In genomic region chr1:59013928-59014279, GRCh38 we compare ENCODE assay signal across 9 cellular contexts.
DNase-seq lines count a peak whose midpoint lies in the region; ATAC-seq and TF ChIP-seq lines count a peak whose summit lies in the region.
"Had no signal": no experiment of that assay in that cellular context is flagged by ENCODE, and none has a peak within 500 bp of the region (broad histone marks: within the 10 kb centered on the region; RNA-seq: fewer than 3 reads in every experiment).

No MANE protein-coding gene starts in this region.

- intact Hi-C loops in PC-3 (cut with micrococcal nuclease): no loop called here
- intact Hi-C loops in colonic mucosa (cut with DNase I): no loop called here
- intact Hi-C loops in tibial artery (cut with DNase I; ENCODE audit: low total_unique reads): no loop called here

- H3K9me3 ChIP-seq in PC-3 (ENCODE audit: low read length): no peaks in the 10 kb centered on the region
- H3K9me3 ChIP-seq in colonic mucosa: no peaks in the 10 kb centered on the region
- H3K9me3 ChIP-seq in muscle layer of colon (ENCODE audit: low read length): no peaks in the 10 kb centered on the region
- H3K9me3 ChIP-seq in tibial artery: no peaks in the 10 kb centered on the region

- no peak overlapping the region for H3K4me2 ChIP-seq in PC-3 (ENCODE audit: low read length)

- POLR2A ChIA-PET in PC-3 (lab: Charles Lee; ENCODE audit: unreplicated experiment): no interaction called here

- TF ChIP-seq CTCF in PC-3 (conservative IDR thresholded peaks at IDR 0.05; ENCODE audit: low read depth, low read length) (no peak), colonic mucosa (IDR thresholded peaks at IDR 0.05) (no peak), tibial artery (IDR thresholded peaks at IDR 0.05) (no peak)

- ATAC-seq in PC-3 (no peak), HG03039 (IDR thresholded peaks at IDR 0.05; ENCODE audit: unreplicated experiment) (no peak)
- ATAC-seq: activated CD8-positive, alpha-beta memory T cell treated with anti-CD3 and anti-CD28 coated beads, Interleukin-2, amount 10 ng/mL, durations not matched to agents 7 days and 5 days had no signal

- 0 out of 2 replicates have a peak, but pooled peaks cover 3% of the 10 kb centered on the region for H3K9me2 ChIP-seq in PC-3 (replicated peaks; ENCODE audit: low read length)

- peaks cover 24% of the 10 kb centered on the region for H3K4me1 ChIP-seq in PC-3 (ENCODE audit: insufficient read depth, low read length)
- peaks cover 5% of the 10 kb centered on the region for H3K4me1 ChIP-seq in colonic mucosa
- peaks cover 44% of the 10 kb centered on the region for H3K4me1 ChIP-seq in muscle layer of colon (ENCODE audit: insufficient read depth, low read length)
- H3K4me1 ChIP-seq in tibial artery: peaks cover 0 to 25% (median 12%) of the 10 kb centered on the region in 4 donors

- no peak overlapping the region for H3K4me3 ChIP-seq in PC-3 (ENCODE audit: low read length)
- H3K4me3 ChIP-seq in colonic mucosa: no peak overlapping the region
- H3K4me3 ChIP-seq in muscle layer of colon (ENCODE audit: low read depth in 1 of 2, low read length in 2 of 2): peak overlapping the region in 1 of 2 donors; percentile 4
- H3K4me3 ChIP-seq in tibial artery: peak overlapping the region; percentile 4 to 23

- H3K36me3 ChIP-seq in PC-3 (ENCODE audit: low read depth, low read length) (no peaks in the 10 kb centered on the region), colonic mucosa (no peaks in the 10 kb centered on the region), muscle layer of colon (ENCODE audit: insufficient read depth, low read length) (no peaks in the 10 kb centered on the region), tibial artery (no peaks in the 10 kb centered on the region)

- CTCF ChIA-PET in PC-3 (lab: Charles Lee): no interaction called here

- H4K20me1 ChIP-seq in PC-3 (ENCODE audit: low read length): no peaks in the 10 kb centered on the region

- no TSS peak for BruUV-seq in PC-3 (replicated peaks; lab: Mats Ljungman, UMichigan)

- H3K27me3 ChIP-seq in PC-3 (ENCODE audit: low read length) (no peaks in the 10 kb centered on the region), colonic mucosa (no peaks in the 10 kb centered on the region), muscle layer of colon (ENCODE audit: control insufficient read depth in 1 of 2, insufficient read depth in 2 of 2, low read length in 2 of 2) (no peaks in the 10 kb centered on the region), tibial artery (no peaks in the 10 kb centered on the region)

- H3F3A ChIP-seq in PC-3 (ENCODE audit: low read length, unreplicated experiment): no peaks in the 10 kb centered on the region

- H3K27ac ChIP-seq in PC-3 (ENCODE audit: low read length) (no peak overlapping the region), colonic mucosa (peak overlapping the region; percentile 89), muscle layer of colon (ENCODE audit: low read depth, low read length) (peak overlapping the region; percentile 85), tibial artery (peak overlapping the region; percentile 84 to 85)

- peak overlapping the region; percentile 75 for H2AFZ ChIP-seq in PC-3 (ENCODE audit: low read length)

- no peak for DNase-seq in PC-3
- DNase-seq in colonic mucosa: no peak
- no peak for DNase-seq in tibial artery
- DNase-seq in effector CD8-positive, alpha-beta T cell (lab: John Stamatoyannopoulos, UW): no peak
- no peak for DNase-seq in NCI-H82 (lab: John Stamatoyannopoulos, UW)
- DNase-seq: DMS79 had no signal

- no peaks in the 10 kb centered on the region for H3K79me2 ChIP-seq in PC-3 (ENCODE audit: low read length)

- H3K9ac ChIP-seq in PC-3 (ENCODE audit: low read length): no peak overlapping the region
- H3K9ac ChIP-seq in colonic mucosa (ENCODE audit: low read depth in 2 of 2, low read length in 2 of 2): peak overlapping the region in 1 of 2 donors; percentile 72
- peak overlapping the region; percentile 9 for H3K9ac ChIP-seq in muscle layer of colon (ENCODE audit: low read length)

Comparison
In these comparisons a context has a peak if more than half of its experiments do, and no peak if none do; other contexts are left out.
1. H3K4me3 ChIP-seq: peak in tibial artery (2 of 2); none in PC-3 (single experiment) and colonic mucosa (single experiment).